Comparison of ENCODE assay signal across 23 cellular contexts in the genomic region with DNA sequence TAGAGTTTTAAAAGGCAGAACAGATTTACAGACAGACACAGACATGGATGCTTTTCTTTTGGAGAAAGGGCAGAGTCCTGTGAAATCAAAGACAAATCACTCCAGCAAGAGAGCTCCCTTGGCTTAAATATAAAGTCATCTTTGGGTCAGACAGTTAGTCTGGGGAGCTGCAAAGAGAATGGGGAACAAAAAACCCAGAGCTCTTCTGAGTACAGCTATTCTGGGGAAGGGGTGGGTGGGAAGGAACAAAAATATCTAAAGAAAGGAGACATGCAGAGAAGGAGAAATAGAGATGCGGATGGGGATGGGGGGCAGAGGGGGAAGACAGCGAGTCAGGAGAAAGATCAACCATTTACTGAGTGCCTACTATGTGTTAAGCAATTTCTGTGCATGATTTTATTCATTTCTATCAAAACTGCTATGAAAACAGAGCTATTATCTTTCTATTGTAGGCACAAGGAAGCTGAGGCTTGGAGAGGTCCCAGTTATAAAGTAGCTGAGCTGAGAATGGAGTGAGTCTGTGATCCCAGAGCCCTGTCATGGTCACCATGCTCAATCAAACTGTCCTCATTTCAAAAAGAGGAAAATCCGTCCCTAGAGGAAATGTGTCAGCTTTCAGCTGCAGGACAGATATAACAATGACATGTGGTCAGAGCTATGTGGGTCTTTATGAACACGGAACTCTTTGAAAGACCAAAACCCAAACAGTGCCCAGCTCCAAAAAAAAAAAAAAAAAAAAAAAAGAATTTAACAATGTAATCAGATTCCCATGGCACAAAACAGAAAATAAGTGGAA.
DNase-seq lines count a peak whose midpoint lies in the region; ATAC-seq and TF ChIP-seq lines count a peak whose summit lies in the region.
"Had no signal": no experiment of that assay in that cellular context is flagged by ENCODE, and none has a peak within 500 bp of the region (broad histone marks: within the 10 kb centered on the region; RNA-seq: fewer than 3 reads in every experiment).

No MANE protein-coding gene starts in this region.

- H3K4me1 ChIP-seq in BLaER1 treated with 17β-estradiol and CSF1 and Interleukin-3, amounts not matched to agents 10 nM and 100 nM: peaks cover 29 to 42% (median 37%) of the 10 kb centered on the region in 10 experiments
- no peaks in the 10 kb centered on the region for H3K4me1 ChIP-seq in endodermal cell (ENCODE audit: control insufficient read depth, insufficient read depth, low read length)
- H3K4me1 ChIP-seq: Caco-2 had no signal

- H3K4me3 ChIP-seq in BLaER1 treated with 17β-estradiol and CSF1 and Interleukin-3, amounts not matched to agents 10 nM and 100 nM: no peak overlapping the region
- H3K4me3 ChIP-seq in endodermal cell (ENCODE audit: low read length): no peak overlapping the region
- H3K4me3 ChIP-seq: GM12878, MG63 had no signal

- no peak for TF ChIP-seq CTCF in endodermal cell (conservative IDR thresholded peaks at IDR 0.05)

- intact Hi-C loops in activated CD4-positive, alpha-beta T cell treated with anti-CD3 and anti-CD28 coated beads for 36 hours (cut with DNase I, micrococcal nuclease): loop anchor here in 1 of 2 experiments (10.0 kb wide), 1 partner anchor 270 kb away; a partner anchor contains a TSS

- peak overlapping the region; percentile 54 to 79 (median 68) for H3K4me2 ChIP-seq in BLaER1 treated with 17β-estradiol and CSF1 and Interleukin-3, amounts not matched to agents 10 nM and 100 nM

- CTCF ChIA-PET in activated CD4-positive, alpha-beta T cell treated with anti-CD3 and anti-CD28 coated beads for 36 hours (lab: Charles Lee): interaction anchor here (1.0 to 1.8 kb wide), 2 partner anchors 10 to 16 kb away, joined by 3 to 5 read pairs; no protein-coding TSS in a partner anchor

- no peaks in the 10 kb centered on the region for H3K9me3 Mint-ChIP-seq in endodermal cell
- H3K9me3 Mint-ChIP-seq in activated CD4-positive, alpha-beta T cell treated with anti-CD3 and anti-CD28 coated beads for 36 hours (ENCODE audit: low read depth): no peaks in the 10 kb centered on the region
- H3K9me3 Mint-ChIP-seq: CD4-positive, alpha-beta T cell had no signal

- H3K36me3 Mint-ChIP-seq in endodermal cell (ENCODE audit: low read depth): peaks cover 6% of the 10 kb centered on the region
- H3K36me3 Mint-ChIP-seq in activated CD4-positive, alpha-beta T cell treated with anti-CD3 and anti-CD28 coated beads for 36 hours (ENCODE audit: low read depth): no peaks in the 10 kb centered on the region

- peaks cover 0 to 63% (median 23%) of the 10 kb centered on the region in 11 experiments; a peak in 14 of 22 replicates for H4K20me1 ChIP-seq in BLaER1 treated with 17β-estradiol and CSF1 and Interleukin-3, amounts not matched to agents 10 nM and 100 nM

- ATAC-seq in activated CD4-positive, alpha-beta T cell treated with anti-CD3 and anti-CD28 coated beads for 36 hours: no peak
- ATAC-seq: GM12878 had no signal

- H3K4me3 Mint-ChIP-seq in endodermal cell: no peak overlapping the region
- no peak overlapping the region for H3K4me3 Mint-ChIP-seq in activated CD4-positive, alpha-beta T cell treated with anti-CD3 and anti-CD28 coated beads for 36 hours
- H3K4me3 Mint-ChIP-seq: CD4-positive, alpha-beta T cell had no signal

- no peaks in the 10 kb centered on the region for H3K9me3 ChIP-seq in BLaER1 treated with 17β-estradiol and CSF1 and Interleukin-3, amounts not matched to agents 10 nM and 100 nM (replicated peaks in 1 of 11)
- no peaks in the 10 kb centered on the region for H3K9me3 ChIP-seq in endodermal cell (ENCODE audit: control insufficient read depth, low read length)
- H3K9me3 ChIP-seq: Caco-2, MG63 had no signal

- H3K36me3 ChIP-seq in BLaER1 treated with 17β-estradiol and CSF1 and Interleukin-3, amounts not matched to agents 10 nM and 100 nM: peaks cover 10 to 47% (median 27%) of the 10 kb centered on the region in 11 experiments
- H3K36me3 ChIP-seq in endodermal cell (ENCODE audit: control insufficient read depth, insufficient read depth, low read length): no peaks in the 10 kb centered on the region

- H3K27me3 Mint-ChIP-seq in endodermal cell (ENCODE audit: insufficient read depth): no peaks in the 10 kb centered on the region
- H3K27me3 Mint-ChIP-seq in activated CD4-positive, alpha-beta T cell treated with anti-CD3 and anti-CD28 coated beads for 36 hours: no peaks in the 10 kb centered on the region
- H3K27me3 Mint-ChIP-seq: CD4-positive, alpha-beta T cell had no signal

- H3K4me1 Mint-ChIP-seq in endodermal cell: peaks cover 9% of the 10 kb centered on the region
- H3K4me1 Mint-ChIP-seq in activated CD4-positive, alpha-beta T cell treated with anti-CD3 and anti-CD28 coated beads for 36 hours: no peaks in the 10 kb centered on the region

- POLR2A ChIA-PET in activated CD4-positive, alpha-beta T cell treated with anti-CD3 and anti-CD28 coated beads for 36 hours (lab: Charles Lee): no interaction called here

- WGBS in endodermal cell (ENCODE audit: insufficient coverage in 1 of 2, insufficient read length in 1 of 2), 2 experiments: 94% methylated on average over 4 of the region's 4 CpGs; no CpG with 5 or more reads in 1 of the 2 experiments

- no peaks in the 10 kb centered on the region for H3K27me3 ChIP-seq in BLaER1 treated with 17β-estradiol and CSF1 and Interleukin-3, amounts not matched to agents 10 nM and 100 nM
- H3K27me3 ChIP-seq in endodermal cell (ENCODE audit: control insufficient read depth, insufficient read depth, low read length, poor library complexity, severe bottlenecking): no peaks in the 10 kb centered on the region
- H3K27me3 ChIP-seq: MG63 had no signal

- peak overlapping the region in 6 of 11 experiments; percentile 11 to 33 (median 26); a peak in 6 of 22 replicates for H3K9ac ChIP-seq in BLaER1 treated with 17β-estradiol and CSF1 and Interleukin-3, amounts not matched to agents 10 nM and 100 nM
- no peak overlapping the region for H3K9ac ChIP-seq in endodermal cell (ENCODE audit: extremely low read depth, low read length, poor library complexity, severe bottlenecking)

- peak overlapping the region in 7 of 11 experiments; percentile 8 to 48 (median 39); a peak in 10 of 22 replicates for H3K27ac ChIP-seq in BLaER1 treated with 17β-estradiol and CSF1 and Interleukin-3, amounts not matched to agents 10 nM and 100 nM
- peak overlapping the region; percentile 63 for H3K27ac ChIP-seq in endodermal cell (ENCODE audit: low read depth, low read length)

- DNase-seq in CD1c-positive myeloid dendritic cell (ENCODE audit: extremely low spot score): peak; percentile 62
- no peak for DNase-seq in endodermal cell
- DNase-seq in putamen (ENCODE audit: low spot score): peak; percentile 35
- DNase-seq in activated CD8-positive, alpha-beta memory T cell treated with anti-CD3 and anti-CD28 coated beads for 24 hours: no peak
- no peak for DNase-seq in activated CD4-positive, alpha-beta T cell treated with anti-CD3 and anti-CD28 coated beads for 36 hours
- DNase-seq in AG08395 (ENCODE audit: low spot score): no peak
- DNase-seq: ACHN; AML-193; Caco-2; CD4-positive, alpha-beta T cell; DMS153; HCEC 1CT; Kasumi-1; MG63; NCI-H1105 treated with DMSO at 0.1 percent for 48 hours; NCI-H1694; NCI-H2081 treated with DMSO at 0.1 percent for 48 hours; NCI-H510A; NCI-H748 treated with DMSO at 0.1 percent for 48 hours; OCI-M1; SIG-M5 had no signal

- H3K27ac Mint-ChIP-seq in endodermal cell: no peak overlapping the region
- H3K27ac Mint-ChIP-seq in activated CD4-positive, alpha-beta T cell treated with anti-CD3 and anti-CD28 coated beads for 36 hours: no peak overlapping the region
- H3K27ac Mint-ChIP-seq: CD4-positive, alpha-beta T cell had no signal

Comparison
In these comparisons a context has a peak if more than half of its experiments do, and no peak if none do; other contexts are left out.
1. DNase-seq: peak in CD1c-positive myeloid dendritic cell (single experiment) and putamen (single experiment); none in endodermal cell (single experiment), activated CD8-positive, alpha-beta memory T cell treated with anti-CD3 and anti-CD28 coated beads for 24 hours (single experiment), activated CD4-positive, alpha-beta T cell treated with anti-CD3 and anti-CD28 coated beads for 36 hours (single experiment) and AG08395 (single experiment).